15 cellular contexts compared by ENCODE assay signal in the genomic region with DNA sequence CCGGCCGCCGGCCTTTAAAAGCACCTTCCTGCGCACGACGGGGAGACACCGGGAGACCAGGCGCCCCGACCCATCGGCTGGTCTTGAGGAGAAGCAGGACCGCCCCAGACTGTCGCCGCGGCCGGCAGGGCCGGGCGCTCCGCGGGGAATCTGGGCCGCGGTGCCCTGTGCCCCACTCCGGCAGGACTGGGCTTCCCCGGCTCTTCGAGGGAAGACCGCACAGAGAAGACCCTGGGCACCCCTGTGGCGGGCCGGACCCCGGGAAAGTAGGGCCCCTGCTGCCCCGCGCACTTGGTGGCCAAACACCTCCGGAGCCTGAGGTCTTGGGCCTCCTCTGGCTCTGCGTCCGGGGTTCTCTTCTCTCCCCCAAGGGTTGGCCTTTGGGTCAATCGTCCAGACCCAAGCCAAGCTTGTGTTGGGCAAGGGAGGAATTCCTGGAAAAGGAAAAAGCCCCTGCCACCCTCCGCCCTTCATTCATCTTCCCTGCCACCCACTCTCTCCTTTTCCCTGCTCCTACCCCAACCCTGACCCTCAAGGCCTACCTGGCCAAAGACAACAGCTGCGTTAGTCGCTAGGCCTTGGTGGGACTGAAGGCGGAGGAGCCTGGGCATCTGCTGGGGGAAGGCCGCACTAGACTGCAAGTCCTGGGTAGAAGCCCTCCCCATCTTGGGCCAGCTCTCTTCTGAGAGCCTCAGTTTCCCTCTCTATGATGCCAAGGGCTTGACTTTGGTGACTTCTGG.
"Had no signal": no experiment of that assay in that cellular context is flagged by ENCODE, and none has a peak within 500 bp of the region (broad histone marks: within the 10 kb centered on the region; RNA-seq: fewer than 3 reads in every experiment).

No MANE protein-coding gene starts in this region.

- H3K27ac Mint-ChIP-seq: dendritic cell treated with granulocyte-macrophage colony-stimulating factor and Interleukin-4, amounts not matched to agents 40 ng/mL and 50 ng/mL, for 4 days; effector memory CD8-positive, alpha-beta T cell had no signal

- H3K36me3 ChIP-seq: thyroid gland, upper lobe of left lung, uterus had no signal

- DNase-seq: effector memory CD8-positive, alpha-beta T cell; erythroblast; foreskin keratinocyte; kidney; left colon; left ventricle myocardium superior; mesendoderm; naive B cell; stimulated activated CD4-positive, alpha-beta T cell treated with anti-CD3 and anti-CD28 coated beads, Interleukin-2, amount 100 ng/mL, for 48 hours; stimulated activated naive CD4-positive, alpha-beta T cell treated with Interleukin-2 at 50 U/mL for 16 hours; thyroid gland; uterus had no signal

- H3K4me1 ChIP-seq: foreskin keratinocyte had no signal

- H3K27ac ChIP-seq: foreskin keratinocyte, thyroid gland, upper lobe of left lung, uterus had no signal

- H3K4me3 Mint-ChIP-seq: dendritic cell treated with granulocyte-macrophage colony-stimulating factor and Interleukin-4, amounts not matched to agents 40 ng/mL and 50 ng/mL, for 4 days; effector memory CD8-positive, alpha-beta T cell had no signal

- H3K36me3 Mint-ChIP-seq: naive B cell had no signal

- H3K9me3 ChIP-seq: thyroid gland, upper lobe of left lung, uterus had no signal

- H3K4me3 ChIP-seq: thyroid gland, upper lobe of left lung, uterus had no signal

- H3K9me3 Mint-ChIP-seq: dendritic cell treated with granulocyte-macrophage colony-stimulating factor and Interleukin-4, amounts not matched to agents 40 ng/mL and 50 ng/mL, for 4 days; effector memory CD8-positive, alpha-beta T cell; naive B cell; nephron had no signal
